Comparison of ENCODE assay signal across 9 cellular contexts in the genomic region with DNA sequence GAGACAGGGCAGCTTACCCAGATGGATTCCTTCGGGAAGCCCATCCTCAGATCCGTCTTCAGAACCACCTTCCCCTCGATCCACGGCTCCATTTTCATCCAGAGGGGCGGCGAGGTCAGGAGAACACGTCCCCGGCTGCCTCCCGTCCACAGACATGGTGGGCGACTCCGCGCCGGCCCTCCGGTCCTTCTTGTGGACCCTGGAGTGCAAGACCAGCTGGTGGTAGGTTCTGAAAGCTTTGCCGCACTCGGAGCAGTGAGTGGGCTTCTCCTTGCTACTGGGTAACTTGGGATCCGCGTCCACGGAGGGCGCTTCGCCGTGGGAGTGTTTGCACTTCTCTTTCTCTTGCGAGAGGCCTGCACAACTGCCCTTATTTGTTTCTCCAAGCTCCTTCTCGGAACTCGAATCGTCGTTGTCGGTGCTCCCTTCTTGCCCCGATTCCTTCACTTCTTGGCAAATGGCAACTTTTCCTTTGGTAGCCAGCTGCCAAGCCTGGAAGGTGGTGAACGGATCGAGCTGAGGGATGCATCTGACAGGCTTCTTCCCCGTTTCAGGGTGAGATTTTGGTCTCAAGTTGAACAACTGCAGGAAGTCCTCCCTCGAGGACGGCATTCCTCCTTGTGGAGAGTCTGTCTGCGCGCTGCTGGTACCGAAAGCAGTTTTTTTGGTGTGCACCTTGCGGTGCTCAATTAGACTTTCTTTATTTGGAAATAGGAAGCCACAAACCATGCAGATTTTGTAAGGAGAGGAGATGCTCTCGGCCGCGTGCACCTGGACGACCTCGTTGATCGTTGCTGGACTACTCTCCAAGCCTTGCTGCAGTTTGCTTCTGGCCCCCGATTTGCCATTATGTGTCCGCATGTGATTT. TPM values are rescaled to one million over a fixed set of nuclear protein-coding genes. Genes with fewer than 3 reads are reported as not detected.
DNase-seq lines count a peak whose midpoint lies in the region; ATAC-seq, FAIRE-seq and TF ChIP-seq lines count a peak whose summit lies in the region.
"Had no signal": no experiment of that assay in that cellular context is flagged by ENCODE, and none has a peak within 500 bp of the region (broad histone marks: within the 10 kb centered on the region; RNA-seq: fewer than 3 reads in every experiment).

No MANE protein-coding gene starts in this region.

- H3K4me1 Mint-ChIP-seq in progenitor cell of endocrine pancreas (ENCODE audit: low read depth), result peaks cover 53% of the 10 kb centered on the region

- peaks cover 37% of the 10 kb centered on the region for H3K36me3 ChIP-seq in Panc1 (ENCODE audit: control insufficient read depth, insufficient read depth, low read length)

- H3K4me1 ChIP-seq in Panc1 (ENCODE audit: control insufficient read depth, insufficient read depth, low read length), result peaks cover 61% of the 10 kb centered on the region

- ATAC-seq in Panc1 (no peak), GM18909 (IDR thresholded peaks at IDR 0.05; ENCODE audit: poor library complexity, unreplicated experiment) (no peak)

- in situ Hi-C loops in Panc1 (cut with HindIII; ENCODE audit: low pct_unique_long_range_greater_than_20kb, low sequenced_read_pairs), result no loop called here

- DNase-seq in GM12892 (ENCODE audit: insufficient read length) (no peak), Panc1 (ENCODE audit: low read depth, low spot score) (no peak), coronary artery (ENCODE audit: low spot score) (no peak), progenitor cell of endocrine pancreas (ENCODE audit: low spot score, unreplicated experiment) (no peak), NCI-H1092 treated with DMSO at 0.1 percent for 48 hours (lab: John Stamatoyannopoulos, UW) (no peak), inferior parietal cortex (ENCODE audit: extremely low spot score) (no peak), SIG-M5 (lab: John Stamatoyannopoulos, UW) (no peak)

- H3K4me3 ChIP-seq in Panc1 (ENCODE audit: low read depth in 2 of 2, low read length in 2 of 2) (peak overlapping the region; percentile 57 to 66), coronary artery (peak overlapping the region; percentile 4)

- no peak overlapping the region for H3K4me3 Mint-ChIP-seq in progenitor cell of endocrine pancreas (ENCODE audit: low read depth)

- no peaks in the 10 kb centered on the region for H3K27me3 Mint-ChIP-seq in progenitor cell of endocrine pancreas

- peak overlapping the region; percentile 100 for H3K27ac ChIP-seq in Panc1 (ENCODE audit: low read length)
- peak overlapping the region; percentile 36 to 83 for H3K27ac ChIP-seq in coronary artery

- TF ChIP-seq CTCF in Panc1 (IDR thresholded peaks at IDR 0.05), result no peak
- TF ChIP-seq CTCF in coronary artery (IDR thresholded peaks at IDR 0.05), result no peak
- no peak for TF ChIP-seq CTCF in progenitor cell of endocrine pancreas (IDR thresholded peaks at IDR 0.05; ENCODE audit: unreplicated experiment)

- FAIRE-seq in GM12892 (lab: Jason Lieb, UNC), result peak; percentile 27
- FAIRE-seq: endothelial cell of umbilical vein had no signal

- H3K9me3 ChIP-seq in Panc1 (ENCODE audit: control insufficient read depth, insufficient read depth, low read depth, low read length), result no peaks in the 10 kb centered on the region

- peaks cover 21% of the 10 kb centered on the region for H3K36me3 Mint-ChIP-seq in progenitor cell of endocrine pancreas (ENCODE audit: insufficient read depth)

- H3K27me3 ChIP-seq in Panc1 (ENCODE audit: control insufficient read depth, insufficient read depth, low read length), result no peaks in the 10 kb centered on the region

- POLR2A ChIA-PET in Panc1 (lab: Charles Lee), result no interaction called here

- CTCF ChIA-PET in Panc1 (lab: Charles Lee), result no interaction called here

- BruUV-seq in Panc1 (replicated peaks; lab: Mats Ljungman, UMichigan), result no TSS peak

- TF ChIP-seq POLR2A in GM12892 (IDR thresholded peaks at IDR 0.05; ENCODE audit: low read depth, low read length), result peak; percentile 39; the same call in 1 of the 2 replicates

- H3K27ac Mint-ChIP-seq in progenitor cell of endocrine pancreas, result peak overlapping the region; percentile 67

- no peaks in the 10 kb centered on the region for H3K9me3 Mint-ChIP-seq in progenitor cell of endocrine pancreas (ENCODE audit: low read depth)

- intact Hi-C loops in Panc1 (cut with micrococcal nuclease; ENCODE audit: unreplicated experiment), result no loop called here

RNA-seq across cellular contexts. Expression of gene ZNF217, which starts 12.0 kb away (rescaled TPM):
- 35.4 TPM for polyA plus RNA-seq in GM12892 (2012; ENCODE audit: missing spikeins)
- total RNA-seq in Panc1 (2021; ENCODE audit: unreplicated experiment) (210 TPM), progenitor cell of endocrine pancreas (68.4 and 76.3 TPM in 2 replicates)
- 80.1 TPM for polyA plus RNA-seq in Panc1 (2012; ENCODE audit: insufficient read length)
